ENCODE assay signal across 13 cellular contexts in genomic region chr17:17078832-17079231, GRCh38. TPM values are rescaled to one million over a fixed set of nuclear protein-coding genes. Genes with fewer than 3 reads are reported as not detected.
DNase-seq lines count a peak whose midpoint lies in the region; ATAC-seq and TF ChIP-seq lines count a peak whose summit lies in the region.
"Had no signal": no experiment of that assay in that cellular context is flagged by ENCODE, and none has a peak within 500 bp of the region (broad histone marks: within the 10 kb centered on the region; RNA-seq: fewer than 3 reads in every experiment).

No MANE protein-coding gene starts in this region.

- peaks cover 43% of the 10 kb centered on the region for H3K4me1 Mint-ChIP-seq in neural crest cell

- peak overlapping the region; percentile 7 for H3K27ac Mint-ChIP-seq in neural crest cell (ENCODE audit: unreplicated experiment)
- H3K27ac Mint-ChIP-seq: activated CD8-positive, alpha-beta T cell treated with anti-CD3 and anti-CD28 coated beads for 36 hours; activated T-cell treated with anti-CD3 and anti-CD28 coated beads, Interleukin-2, amount 50 U/mL, for 72 hours had no signal

- TF ChIP-seq CTCF in cardiac muscle cell (IDR thresholded peaks at IDR 0.05; ENCODE audit: low read depth, low read length): no peak
- TF ChIP-seq CTCF in neural crest cell (conservative IDR thresholded peaks at IDR 0.05): no peak
- TF ChIP-seq CTCF in vagina (IDR thresholded peaks at IDR 0.05): no peak

- H3K4me1 ChIP-seq in cardiac muscle cell (ENCODE audit: low read depth) (peaks cover 35% of the 10 kb centered on the region), esophagus (ENCODE audit: control insufficient read depth in 2 of 2, insufficient read depth in 2 of 2, low read length in 1 of 2) (peaks cover 17 to 22% of the 10 kb centered on the region in 2 donors), vagina (peaks cover 82% of the 10 kb centered on the region)

- H3K9me3 Mint-ChIP-seq in neural crest cell: no peaks in the 10 kb centered on the region
- H3K9me3 Mint-ChIP-seq: activated CD8-positive, alpha-beta T cell treated with anti-CD3 and anti-CD28 coated beads for 36 hours; activated T-cell treated with anti-CD3 and anti-CD28 coated beads, Interleukin-2, amount 50 U/mL, for 72 hours had no signal

- no peak overlapping the region for H3K4me3 ChIP-seq in cardiac muscle cell
- no peak overlapping the region for H3K4me3 ChIP-seq in esophagus (ENCODE audit: low read depth in 1 of 2, low read length in 2 of 2)
- H3K4me3 ChIP-seq in vagina: no peak overlapping the region
- H3K4me3 ChIP-seq: thoracic aorta had no signal

- WGBS in esophagus, 2 donors: 75 to 80% methylated on average over 7 of the region's 7 CpGs

- H3K9me3 ChIP-seq in cardiac muscle cell (ENCODE audit: low read depth): no peaks in the 10 kb centered on the region
- no peaks in the 10 kb centered on the region for H3K9me3 ChIP-seq in esophagus (ENCODE audit: control insufficient read depth in 2 of 2, insufficient read depth in 1 of 2, low read depth in 1 of 2, low read length in 1 of 2)
- no peaks in the 10 kb centered on the region for H3K9me3 ChIP-seq in vagina
- H3K9me3 ChIP-seq: thoracic aorta had no signal

- ATAC-seq in Right ventricle myocardium inferior: no peak
- ATAC-seq: activated CD8-positive, alpha-beta T cell treated with anti-CD3 and anti-CD28 coated beads for 36 hours; activated T-cell treated with anti-CD3 and anti-CD28 coated beads, Interleukin-2, amount 50 U/mL, for 72 hours had no signal

- H3K27me3 Mint-ChIP-seq in neural crest cell (ENCODE audit: low read depth): no peaks in the 10 kb centered on the region
- H3K27me3 Mint-ChIP-seq: activated CD8-positive, alpha-beta T cell treated with anti-CD3 and anti-CD28 coated beads for 36 hours had no signal

- intact Hi-C loops in Right ventricle myocardium inferior (cut with DNase I) (no loop called here), vagina (cut with DNase I) (no loop called here)

- H3K36me3 Mint-ChIP-seq in neural crest cell (ENCODE audit: low read depth): peaks cover 5% of the 10 kb centered on the region

- H3K36me3 ChIP-seq in cardiac muscle cell (peaks cover 6% of the 10 kb centered on the region), esophagus (ENCODE audit: control insufficient read depth in 2 of 2, insufficient read depth in 2 of 2, low read length in 1 of 2) (peaks cover 6 to 18% of the 10 kb centered on the region in 2 donors), vagina (peaks cover 0 to 8% of the 10 kb centered on the region in 2 donors)

- no peak for TF ChIP-seq POLR2A in vagina (IDR thresholded peaks at IDR 0.05)

- H3K27me3 ChIP-seq in cardiac muscle cell (no peaks in the 10 kb centered on the region), esophagus (ENCODE audit: control insufficient read depth in 1 of 2, insufficient read depth in 2 of 2, low read length in 2 of 2) (no peaks in the 10 kb centered on the region), vagina (no peaks in the 10 kb centered on the region)

- DNase-seq in cardiac muscle cell (ENCODE audit: low read depth in 1 of 2, low spot score in 1 of 2) (no peak), Right ventricle myocardium inferior (ENCODE audit: missing footprints) (no peak), neural crest cell (ENCODE audit: low read depth, low spot score) (no peak), vagina (ENCODE audit: extremely low spot score in 2 of 2) (no peak), kidney glomerular epithelial cell (lab: John Stamatoyannopoulos, UW) (no peak), NCI-H1417 treated with DMSO at 0.1 percent for 48 hours (lab: John Stamatoyannopoulos, UW) (no peak), amniotic stem cell (lab: John Stamatoyannopoulos, UW) (no peak)
- DNase-seq: activated CD8-positive, alpha-beta T cell treated with anti-CD3 and anti-CD28 coated beads for 36 hours; activated T-cell treated with anti-CD3 and anti-CD28 coated beads, Interleukin-2, amount 50 U/mL, for 72 hours; stimulated activated CD4-positive, alpha-beta T cell treated with anti-CD3 and anti-CD28 coated beads, Interleukin-4, amount 100 ng/mL, for 24 hours; stimulated activated CD8-positive, alpha-beta memory T cell treated with anti-CD3 and anti-CD28 coated beads, Interleukin-4, amount 100 ng/mL, for 48 hours had no signal

- H3K4me3 Mint-ChIP-seq in neural crest cell: no peak overlapping the region
- H3K4me3 Mint-ChIP-seq: activated CD8-positive, alpha-beta T cell treated with anti-CD3 and anti-CD28 coated beads for 36 hours; activated T-cell treated with anti-CD3 and anti-CD28 coated beads, Interleukin-2, amount 50 U/mL, for 72 hours had no signal

- peak overlapping the region; percentile 45 for H3K27ac ChIP-seq in cardiac muscle cell
- peak overlapping the region; percentile 55 to 73 for H3K27ac ChIP-seq in esophagus (ENCODE audit: low read depth in 2 of 2, low read length in 1 of 2)
- peak overlapping the region; percentile 11 for H3K27ac ChIP-seq in vagina
- H3K27ac ChIP-seq: thoracic aorta had no signal

RNA-seq across cellular contexts. Expression of gene MPRIP, which starts 36.6 kb away (rescaled TPM):
- total RNA-seq in cardiac muscle cell (90.9 and 172 TPM in 2 replicates), Right ventricle myocardium inferior (312 TPM), neural crest cell (241 and 244 TPM in 2 replicates), vagina (202 TPM)
- polyA plus RNA-seq in cardiac muscle cell (80.4 and 117 TPM in 2 replicates), esophagus (100 to 1,000 TPM; 122 to 226 TPM)

Comparison
In these comparisons a context has a peak if more than half of its experiments do, and no peak if none do; other contexts are left out.
1. H3K27ac ChIP-seq: peak in every context shown above with its lines; median percentile 64 in esophagus; 45 in cardiac muscle cell; 11 in vagina.